Comparison of ENCODE assay signal across 8 cellular contexts in the genomic region with DNA sequence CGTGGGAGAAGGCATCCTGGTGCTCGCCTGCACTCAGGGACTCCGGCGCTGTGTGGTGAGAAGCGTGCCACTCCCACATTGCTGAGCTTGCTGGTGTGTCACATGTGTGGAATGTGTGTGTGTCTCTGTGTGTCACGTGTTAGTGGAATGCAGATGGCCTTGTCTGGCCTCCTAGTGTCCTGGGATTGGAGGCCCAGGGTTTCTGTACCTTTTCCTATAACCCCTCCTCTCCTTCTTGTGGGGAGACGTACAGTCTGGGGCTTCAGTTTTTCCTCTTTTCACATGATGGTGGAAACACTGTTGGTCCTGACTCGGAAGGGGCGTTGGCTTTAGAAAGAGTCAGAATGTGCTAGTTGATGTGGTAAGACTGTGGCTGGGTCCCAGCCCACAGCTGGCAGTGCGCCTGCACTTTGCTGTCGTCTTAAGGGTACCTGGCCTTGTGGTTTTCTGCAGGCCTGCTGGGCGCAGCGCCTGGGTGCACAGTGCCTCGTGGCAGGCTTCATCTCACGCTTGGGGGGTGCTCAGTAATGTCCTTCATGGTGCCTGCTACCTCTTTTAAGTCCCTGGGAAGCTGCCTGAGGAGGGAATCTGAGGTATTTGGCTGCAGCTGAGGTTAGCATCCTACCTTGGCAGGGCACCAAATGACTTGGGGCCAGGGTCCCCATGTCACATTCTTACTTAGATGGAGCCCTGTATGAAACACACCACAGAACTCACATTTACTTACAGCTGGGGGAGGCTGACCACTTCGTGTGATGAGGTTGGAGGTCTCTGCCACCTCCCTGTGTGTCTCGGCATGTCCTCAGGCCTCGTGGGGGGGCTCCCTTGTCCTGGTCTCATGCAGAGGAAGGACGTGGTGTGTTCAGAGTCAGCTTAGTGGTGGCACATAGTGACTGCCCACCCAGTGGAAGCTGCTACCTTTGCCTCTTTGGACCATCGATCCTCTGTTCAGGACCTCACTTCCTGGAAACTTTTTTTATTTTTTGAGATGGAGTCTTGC.
DNase-seq lines count a peak whose midpoint lies in the region; ATAC-seq and TF ChIP-seq lines count a peak whose summit lies in the region.

No MANE protein-coding gene starts in this region.

- CTCF ChIA-PET in AG04449 (lab: Yijun Ruan, JAX): interaction anchor here (1.0 to 27.3 kb wide), 12 partner anchors 3 to 151 kb away, joined by 3 to 505 read pairs (median 12); a partner anchor contains a TSS

- no peak for TF ChIP-seq CTCF in AG04449 (IDR thresholded peaks at IDR 0.05; ENCODE audit: insufficient read depth, low read length, missing control alignments)

- 24 to 30% methylated on average over 20 of the region's 20 CpGs for WGBS in aorta, 2 donors

- POLR2A ChIA-PET in AG04449 (lab: Yijun Ruan, JAX): interaction anchor here (1.0 to 3.0 kb wide), 6 partner anchors 14 to 133 kb away, joined by 3 to 16 read pairs (median 6); a partner anchor contains a TSS

- ATAC-seq in aorta (ENCODE audit: low FRiP score): peak; percentile 78

- DNase-seq in AG04449 (ENCODE audit: low read depth, low spot score) (peak; percentile 97), HT-29 (ENCODE audit: low spot score) (peak; percentile 84), activated T-cell treated with anti-CD3 and anti-CD28 coated beads for 24 hours (ENCODE audit: low read depth) (peak; percentile 57), fibroblast of gingiva (ENCODE audit: low read depth) (peak; percentile 96), posterior vena cava (ENCODE audit: low spot score) (peak; percentile 91), aorta (peak; percentile 81 to 89), NCI-H1105 treated with DMSO at 0.1 percent for 48 hours (lab: John Stamatoyannopoulos, UW) (no peak), NCI-H524 treated with DMSO at 0.1 percent for 48 hours (lab: John Stamatoyannopoulos, UW) (no peak)

- no peaks in the 10 kb centered on the region for H3K27me3 ChIP-seq in aorta (ENCODE audit: control insufficient read depth in 1 of 2, insufficient read depth in 2 of 2, low read length in 1 of 2)

- H3K4me3 ChIP-seq in AG04449 (ENCODE audit: low read depth, low read length): no peak overlapping the region
- H3K4me3 ChIP-seq in aorta (ENCODE audit: low read length in 2 of 2): no peak overlapping the region

- intact Hi-C loops in posterior vena cava (cut with DNase I): loop anchor here in 1 of 2 donors (10.0 kb wide), 1 partner anchor 1185 kb away; no protein-coding TSS in a partner anchor
- intact Hi-C loops in aorta (cut with DNase I): loop anchor here in 1 of 2 donors (1.0 kb wide), 1 partner anchor 60 kb away; no protein-coding TSS in a partner anchor

- H3K9me3 ChIP-seq in aorta (ENCODE audit: control insufficient read depth, low read length): no peaks in the 10 kb centered on the region

- H3K36me3 ChIP-seq in aorta (ENCODE audit: control insufficient read depth in 1 of 2, insufficient read depth in 2 of 2, low read length in 1 of 2): peaks cover 0 to 17% of the 10 kb centered on the region in 2 donors

- peak overlapping the region in 1 of 2 donors; percentile 66 for H3K27ac ChIP-seq in aorta (ENCODE audit: low read depth in 1 of 2, low read length in 2 of 2)

- no peaks in the 10 kb centered on the region for H3K4me1 ChIP-seq in aorta (ENCODE audit: control insufficient read depth in 1 of 2, insufficient read depth in 2 of 2, low read length in 2 of 2)

Comparison
In these comparisons a context has a peak if more than half of its experiments do, and no peak if none do; other contexts are left out.
1. DNase-seq: peak in AG04449 (single experiment), HT-29 (single experiment), activated T-cell treated with anti-CD3 and anti-CD28 coated beads for 24 hours (single experiment), fibroblast of gingiva (single experiment), posterior vena cava (single experiment) and aorta (2 of 2); none in NCI-H1105 treated with DMSO at 0.1 percent for 48 hours (single experiment) and NCI-H524 treated with DMSO at 0.1 percent for 48 hours (single experiment).